Comparison of ENCODE assay signal across 8 cellular contexts in genomic region chr7:12067156-12067831, GRCh38.
DNase-seq lines count a peak whose midpoint lies in the region; ATAC-seq and TF ChIP-seq lines count a peak whose summit lies in the region.

No MANE protein-coding gene starts in this region.

- TF ChIP-seq RAD21 in neural cell (conservative IDR thresholded peaks at IDR 0.05): peak; percentile 95

- H3K79me2 ChIP-seq in neural cell (replicated peaks; ENCODE audit: insufficient read depth, low read length): no peaks in the 10 kb centered on the region

- no peaks in the 10 kb centered on the region for H3K27me3 ChIP-seq in neural cell (ENCODE audit: insufficient read depth, low read depth, low read length)

- peak; percentile 66 for DNase-seq in Ammon's horn (ENCODE audit: low spot score)
- peak; percentile 9 for DNase-seq in NCI-H774 (lab: John Stamatoyannopoulos, UW)
- peak; percentile 11 to 18 for DNase-seq in activated CD8-positive, alpha-beta memory T cell treated with anti-CD3 and anti-CD28 coated beads for 4 hours (ENCODE audit: low read depth in 2 of 2)
- no peak for DNase-seq in epithelial cell of prostate (ENCODE audit: low read depth, low spot score)
- peak in 25 of 49 donors; percentile 2 to 36 (median 13) for DNase-seq in substantia nigra (lab: John Stamatoyannopoulos, UW)

- no peaks in the 10 kb centered on the region for H3K9me3 ChIP-seq in neural cell (ENCODE audit: low read length)

- TF ChIP-seq EP300 in neural cell (conservative IDR thresholded peaks at IDR 0.05; ENCODE audit: poor library complexity, severe bottlenecking): no peak

- peak; percentile 84 for TF ChIP-seq CTCF in neural cell (IDR thresholded peaks at IDR 0.05; ENCODE audit: poor library complexity, severe bottlenecking)

- no peak overlapping the region for H2AFZ ChIP-seq in neural cell (ENCODE audit: low read depth, low read length)

- no peak overlapping the region for H3K9ac ChIP-seq in neural cell (ENCODE audit: low read length)

- H4K20me1 ChIP-seq in neural cell (ENCODE audit: insufficient read depth): no peaks in the 10 kb centered on the region

- no peaks in the 10 kb centered on the region for H3K36me3 ChIP-seq in neural cell (ENCODE audit: insufficient read depth, low read length)

- H3K4me3 ChIP-seq in neural cell (ENCODE audit: low read length): no peak overlapping the region

- no peaks in the 10 kb centered on the region for H3F3A ChIP-seq in neural cell (ENCODE audit: insufficient read depth, low read length, poor library complexity, severe bottlenecking)

- H3K4me2 ChIP-seq in neural cell (ENCODE audit: low read length): no peak overlapping the region

- H3K9me2 ChIP-seq in neural cell (ENCODE audit: insufficient read depth, low read length): no peaks in the 10 kb centered on the region

- ATAC-seq in GM18870 (IDR thresholded peaks at IDR 0.05; ENCODE audit: unreplicated experiment): peak; percentile 80
- ATAC-seq in HG03378 (IDR thresholded peaks at IDR 0.05; ENCODE audit: unreplicated experiment): peak; percentile 83

- H3K27ac ChIP-seq in epithelial cell of prostate: peak overlapping the region; percentile 94
- H3K27ac ChIP-seq in neural cell (ENCODE audit: low read length): no peak overlapping the region
- H3K27ac ChIP-seq in substantia nigra (ENCODE audit: low read depth, low read length, poor library complexity, severe bottlenecking): no peak overlapping the region

TF ChIP-seq in neural cell, 6 proteins besides CTCF, POLR2A, EP300 and RAD21:
- TF ChIP-seq TAF1 (IDR thresholded peaks at IDR 0.05; ENCODE audit: low read depth): no peak
- peak; percentile 97 for TF ChIP-seq SMC3 (conservative IDR thresholded peaks at IDR 0.05; ENCODE audit: poor library complexity)
